ENCODE assay signal across 19 cellular contexts in the genomic region with DNA sequence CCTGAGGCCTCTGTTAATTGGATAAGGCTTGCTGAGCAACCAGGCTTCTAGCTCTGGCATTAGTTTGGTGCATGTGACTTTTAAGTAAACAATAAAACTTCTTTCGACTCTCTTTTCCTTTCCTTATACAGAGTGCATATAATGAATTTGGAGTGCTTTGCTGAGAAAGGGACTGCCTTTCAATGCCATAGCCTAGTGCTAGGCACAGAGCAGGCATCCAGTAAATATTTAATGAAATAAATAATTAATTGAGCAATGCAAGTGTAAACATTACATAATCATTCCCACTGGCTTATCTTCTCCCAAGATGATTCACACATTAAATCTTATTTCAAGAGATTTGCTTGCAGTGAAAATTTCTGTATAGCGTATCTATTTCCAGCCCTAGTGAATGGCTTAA.
DNase-seq lines count a peak whose midpoint lies in the region; ATAC-seq and TF ChIP-seq lines count a peak whose summit lies in the region.
"Had no signal": no experiment of that assay in that cellular context is flagged by ENCODE, and none has a peak within 500 bp of the region (broad histone marks: within the 10 kb centered on the region; RNA-seq: fewer than 3 reads in every experiment).

No MANE protein-coding gene starts in this region.

- in situ Hi-C loops in Caki2 (cut with HindIII; ENCODE audit: low pct_unique_long_range_greater_than_20kb, low sequenced_read_pairs): no loop called here

- no peak overlapping the region for H3K27ac ChIP-seq in left lung
- H3K27ac ChIP-seq: C4-2B had no signal

- H3K9me3 ChIP-seq in left lung: no peaks in the 10 kb centered on the region
- H3K9me3 ChIP-seq: Caco-2 had no signal

- TF ChIP-seq CTCF in left lung (IDR thresholded peaks at IDR 0.05): no peak

- DNase-seq in Caki2 (ENCODE audit: low read depth) (peak; percentile 12), HT-29 (ENCODE audit: low spot score) (peak; percentile 26), left lung (no peak), renal cortical epithelial cell (ENCODE audit: low read depth) (peak; percentile 19), NCI-H1092 treated with DMSO at 0.1 percent for 48 hours (lab: John Stamatoyannopoulos, UW) (no peak)
- no peak for DNase-seq in activated CD8-positive, alpha-beta memory T cell treated with anti-CD3 and anti-CD28 coated beads for 24 hours
- DNase-seq: AML-193; Caco-2; CD4-positive, alpha-beta T cell; DMS153; DMS79; GDM1; GOT3; H7; HFFc6 had no signal

- no peaks in the 10 kb centered on the region for H3K36me3 ChIP-seq in left lung

- H3K4me1 ChIP-seq in left lung: no peaks in the 10 kb centered on the region
- H3K4me1 ChIP-seq: Caco-2 had no signal

- intact Hi-C loops in left lung (cut with DNase I): no loop called here

- ATAC-seq in left lung (peak; percentile 86), HG03095 (IDR thresholded peaks at IDR 0.05; ENCODE audit: unreplicated experiment) (no peak)
- ATAC-seq: HCT116, HepG2 had no signal

- H3K4me3 ChIP-seq in left lung: no peak overlapping the region

- no peaks in the 10 kb centered on the region for H3K27me3 ChIP-seq in left lung

Comparison
In these comparisons a context has a peak if more than half of its experiments do, and no peak if none do; other contexts are left out.
1. DNase-seq: peak in Caki2 (single experiment), HT-29 (single experiment) and renal cortical epithelial cell (single experiment); none in left lung (0 of 2), activated CD8-positive, alpha-beta memory T cell treated with anti-CD3 and anti-CD28 coated beads for 24 hours (single experiment) and NCI-H1092 treated with DMSO at 0.1 percent for 48 hours (single experiment).